8 cellular contexts compared by ENCODE assay signal in the genomic region with DNA sequence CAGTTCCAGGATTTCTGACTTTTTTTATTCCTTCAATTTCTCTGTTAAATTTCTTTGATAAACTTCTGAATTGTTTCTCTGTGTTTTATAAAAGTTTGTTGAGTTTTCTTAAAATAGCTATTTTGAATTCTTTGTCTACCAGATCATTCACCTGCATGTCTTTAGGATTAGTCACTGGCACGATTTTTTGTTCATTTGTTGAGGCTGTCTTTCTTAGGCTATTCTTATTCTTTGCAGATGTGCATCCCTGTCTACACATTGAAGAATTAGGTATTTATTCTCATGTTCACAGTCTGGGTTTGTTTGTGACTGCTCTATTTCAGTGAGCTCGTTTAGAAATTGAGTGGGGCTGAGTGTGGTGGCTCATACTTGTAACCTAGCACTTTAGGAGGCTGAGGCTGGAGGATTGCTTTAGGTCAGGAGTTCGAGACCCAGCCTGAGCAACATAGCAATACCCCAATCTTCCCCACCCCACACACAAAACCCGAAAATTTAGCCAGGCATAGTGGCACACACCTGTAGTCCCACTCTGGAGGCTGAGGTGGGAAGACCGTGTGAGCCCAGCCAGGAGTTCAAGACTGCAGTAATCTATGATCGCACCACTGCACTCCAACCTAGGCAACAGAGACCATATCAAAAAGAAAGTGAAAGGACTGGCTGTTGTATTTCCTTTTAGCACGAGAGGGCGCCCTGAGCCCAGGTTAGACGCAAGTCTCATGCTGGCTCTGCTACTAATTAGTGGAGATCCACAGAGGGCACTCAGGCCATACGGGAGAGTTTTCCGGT. TPM values are rescaled to one million over a fixed set of nuclear protein-coding genes. Genes with fewer than 3 reads are reported as not detected.
DNase-seq lines count a peak whose midpoint lies in the region; ATAC-seq and TF ChIP-seq lines count a peak whose summit lies in the region.

No MANE protein-coding gene starts in this region.

- DNase-seq in Calu3: peak; percentile 78
- DNase-seq in HS-5 (ENCODE audit: low read depth): peak; percentile 18
- DNase-seq in activated T-cell treated with anti-CD3 and anti-CD28 coated beads for 48 hours (ENCODE audit: low read depth): peak; percentile 59
- peak; percentile 48 for DNase-seq in fibroblast of gingiva (ENCODE audit: low read depth)
- DNase-seq in neural crest cell (ENCODE audit: low read depth, low spot score): peak; percentile 61
- peak; percentile 80 for DNase-seq in stomach

- TF ChIP-seq CTCF in Calu3 (IDR thresholded peaks at IDR 0.05; ENCODE audit: unreplicated experiment): peak; percentile 57
- TF ChIP-seq CTCF in OCI-LY3 (IDR thresholded peaks at IDR 0.05; ENCODE audit: low read depth, low read length): peak; percentile 75
- peak; percentile 73 for TF ChIP-seq CTCF in neural crest cell (conservative IDR thresholded peaks at IDR 0.05)
- TF ChIP-seq CTCF in stomach (IDR thresholded peaks at IDR 0.05): peak in 5 of 7 experiments; percentile 43 to 75 (median 56)

- H3K9me3 ChIP-seq in OCI-LY3 (ENCODE audit: insufficient read depth, low read length) (no peaks in the 10 kb centered on the region), stomach (no peaks in the 10 kb centered on the region)

- H3K27ac ChIP-seq in OCI-LY3 (ENCODE audit: low read length) (no peak overlapping the region), stomach (peak overlapping the region in 1 of 5 donors; percentile 44)

- H3K27ac Mint-ChIP-seq in Calu3 (ENCODE audit: unreplicated experiment): peak overlapping the region; percentile 50
- H3K27ac Mint-ChIP-seq in neural crest cell (ENCODE audit: unreplicated experiment): no peak overlapping the region

- no peaks in the 10 kb centered on the region for H3K36me3 ChIP-seq in OCI-LY3 (replicated peaks; ENCODE audit: low read depth, low read length)
- H3K36me3 ChIP-seq in stomach: no peaks in the 10 kb centered on the region

- intact Hi-C loops in Calu3 (cut with micrococcal nuclease; ENCODE audit: unreplicated experiment) (loop anchor here (1.0 to 5.0 kb wide), 5 partner anchors 47 to 237 kb away; partner anchors contain the start of genes FUNDC2 and VBP1), stomach (cut with DNase I; ENCODE audit: low total_unique reads) (no loop called here)

- no peak for TF ChIP-seq POLR2A in stomach (IDR thresholded peaks at IDR 0.05)

- H3K27me3 Mint-ChIP-seq in Calu3 (ENCODE audit: unreplicated experiment) (no peaks in the 10 kb centered on the region), neural crest cell (ENCODE audit: low read depth) (no peaks in the 10 kb centered on the region)

- H3K27me3 ChIP-seq in OCI-LY3 (ENCODE audit: low read depth, low read length) (no peaks in the 10 kb centered on the region), stomach (no peaks in the 10 kb centered on the region)

- H3K9me3 Mint-ChIP-seq in Calu3 (ENCODE audit: low read depth, unreplicated experiment) (no peaks in the 10 kb centered on the region), neural crest cell (peaks cover 7% of the 10 kb centered on the region)

- no peaks in the 10 kb centered on the region for H3K79me2 ChIP-seq in OCI-LY3 (ENCODE audit: low read length)

- TF ChIP-seq EP300 in stomach (IDR thresholded peaks at IDR 0.05): no peak

- H3K4me1 ChIP-seq in OCI-LY3 (ENCODE audit: low read length) (peaks cover 13% of the 10 kb centered on the region), stomach (peaks cover 0 to 11% (median 4%) of the 10 kb centered on the region in 4 donors)

- no TSS peak for BruUV-seq in Calu3 (replicated peaks; lab: Mats Ljungman, UMichigan)

- peaks cover 5% of the 10 kb centered on the region for H3K36me3 Mint-ChIP-seq in Calu3 (ENCODE audit: insufficient read depth, unreplicated experiment)
- H3K36me3 Mint-ChIP-seq in neural crest cell (ENCODE audit: low read depth): no peaks in the 10 kb centered on the region

- H3K9ac ChIP-seq in OCI-LY3 (ENCODE audit: low read length): peak overlapping the region; percentile 54

- H2AFZ ChIP-seq in OCI-LY3 (ENCODE audit: low read depth, low read length): peak overlapping the region; percentile 91

- peak overlapping the region; percentile 61 for H3K4me3 Mint-ChIP-seq in Calu3 (ENCODE audit: low read depth, unreplicated experiment)
- H3K4me3 Mint-ChIP-seq in neural crest cell: no peak overlapping the region

- WGBS in stomach, 5 donors: 7 to 14% (median 14%) methylated on average over 10 to 11 of the region's 11 CpGs

- H4K20me1 ChIP-seq in OCI-LY3 (ENCODE audit: insufficient read depth, low read length): no peaks in the 10 kb centered on the region

- peak; percentile 60 for ATAC-seq in GM19468 (IDR thresholded peaks at IDR 0.05; ENCODE audit: extremely low read depth, unreplicated experiment)

- H3K4me3 ChIP-seq in OCI-LY3 (ENCODE audit: low read length): peak overlapping the region; percentile 79
- H3K4me3 ChIP-seq in stomach: peak overlapping the region; percentile 30 to 46 (median 35)

- CTCF ChIA-PET in Calu3 (lab: Charles Lee): interaction anchor here (1.6 kb wide), 1 partner anchor 63 kb away, joined by 7 read pairs; no protein-coding TSS in a partner anchor

- peak overlapping the region; percentile 94 for H3K4me2 ChIP-seq in OCI-LY3 (ENCODE audit: low read length)

- H3K4me1 Mint-ChIP-seq in Calu3 (ENCODE audit: low read depth, unreplicated experiment): peaks cover 10% of the 10 kb centered on the region
- H3K4me1 Mint-ChIP-seq in neural crest cell: no peaks in the 10 kb centered on the region

RNA-seq across cellular contexts. Expression of gene F8, which starts 42.0 kb away (rescaled TPM):
- total RNA-seq in Calu3 (2022) (1.6 and 2.2 TPM in 2 replicates), neural crest cell (2.1 and 2.3 TPM in 2 replicates), stomach (1 to 10 TPM in 4 of 5 donors, under 1 TPM in 1; 0.29 to 7.1 (median 3.5) TPM)
- 1 to 10 TPM; 3.0 to 3.9 (median 3.8) TPM for polyA plus RNA-seq in stomach

RNA-seq across cellular contexts. Expression of gene FUNDC2, which starts 46.1 kb away (rescaled TPM):
- total RNA-seq in Calu3 (2022) (33.5 and 45.4 TPM in 2 replicates), neural crest cell (105 and 115 TPM in 2 replicates), stomach (10 to 100 TPM in 4 of 5 donors, 1 to 10 TPM in 1; 9.3 to 88.8 (median 19.9) TPM)
- 100 to 1,000 TPM; 105 to 123 (median 123) TPM for polyA plus RNA-seq in stomach

Comparison
In these comparisons a context has a peak if more than half of its experiments do, and no peak if none do; other contexts are left out.
1. DNase-seq: peak in every context shown above with its lines; median percentile 80 in stomach; 78 in Calu3; 61 in neural crest cell; 59 in activated T-cell treated with anti-CD3 and anti-CD28 coated beads for 48 hours; 48 in fibroblast of gingiva; 18 in HS-5.